Comparison of ENCODE assay signal across 8 cellular contexts in genomic region chrX:101287402-101287801, GRCh38. TPM values are rescaled to one million over a fixed set of nuclear protein-coding genes. Genes with fewer than 3 reads are reported as not detected.
A peak's percentile ranks its signal among the peaks of the same experiment; 100 is the strongest.
DNase-seq lines count a peak whose midpoint lies in the region; ATAC-seq and TF ChIP-seq lines count a peak whose summit lies in the region.

No MANE protein-coding gene starts in this region.

- H3K27me3 Mint-ChIP-seq in activated CD4-positive, alpha-beta T cell treated with anti-CD3 and anti-CD28 coated beads, Interleukin-2, amount 10 ng/mL, durations not matched to agents 24 days and 14 days, result peaks cover 4% of the 10 kb centered on the region

- H3K9me3 Mint-ChIP-seq in activated CD4-positive, alpha-beta T cell treated with anti-CD3 and anti-CD28 coated beads, Interleukin-2, amount 10 ng/mL, durations not matched to agents 24 days and 14 days, result no peaks in the 10 kb centered on the region

- no peak overlapping the region for H3K27ac Mint-ChIP-seq in activated CD4-positive, alpha-beta T cell treated with anti-CD3 and anti-CD28 coated beads, Interleukin-2, amount 10 ng/mL, durations not matched to agents 24 days and 14 days

- H3K4me1 Mint-ChIP-seq in activated CD4-positive, alpha-beta T cell treated with anti-CD3 and anti-CD28 coated beads, Interleukin-2, amount 10 ng/mL, durations not matched to agents 24 days and 14 days, result no peaks in the 10 kb centered on the region

- in situ Hi-C loops in T47D (cut with HindIII; ENCODE audit: low pct_unique_long_range_greater_than_20kb, low sequenced_read_pairs), result no loop called here

- H3K4me3 ChIP-seq in HFF-Myc (replicated peaks; ENCODE audit: low read depth, low read length), result no peak overlapping the region

- DNase-seq in activated CD4-positive, alpha-beta T cell treated with anti-CD3 and anti-CD28 coated beads, Interleukin-2, amount 10 ng/mL, durations not matched to agents 24 days and 14 days, result peak; percentile 71
- DNase-seq in activated CD4-positive, alpha-beta T cell treated with anti-CD3 and anti-CD28 coated beads, Interleukin-2, amount 50 U/mL, for 48 hours, result no peak
- DNase-seq in HFF-Myc (ENCODE audit: extremely low read depth, low read depth) (peak; percentile 11), NCI-H524 (lab: John Stamatoyannopoulos, UW) (peak; percentile 5 to 61), T47D (ENCODE audit: low read depth in 1 of 2, low spot score in 1 of 2) (peak; percentile 11 to 52), lung microvascular endothelial cell (ENCODE audit: low read depth in 2 of 2) (peak; percentile 52 to 59), NCI-H446 treated with DMSO at 0.1 percent for 48 hours (lab: John Stamatoyannopoulos, UW) (no peak)

- H3K4me3 Mint-ChIP-seq in activated CD4-positive, alpha-beta T cell treated with anti-CD3 and anti-CD28 coated beads, Interleukin-2, amount 10 ng/mL, durations not matched to agents 24 days and 14 days, result no peak overlapping the region

- no peaks in the 10 kb centered on the region for H3K36me3 Mint-ChIP-seq in activated CD4-positive, alpha-beta T cell treated with anti-CD3 and anti-CD28 coated beads, Interleukin-2, amount 10 ng/mL, durations not matched to agents 24 days and 14 days (ENCODE audit: low read depth)

- ATAC-seq in HG03135 (IDR thresholded peaks at IDR 0.05; ENCODE audit: unreplicated experiment), result no peak

- TF ChIP-seq CTCF in HFF-Myc (IDR thresholded peaks at IDR 0.05; ENCODE audit: low read depth, low read length, missing control alignments), result peak; percentile 19

- intact Hi-C loops in activated CD4-positive, alpha-beta T cell treated with anti-CD3 and anti-CD28 coated beads, Interleukin-2, amount 10 ng/mL, durations not matched to agents 24 days and 14 days (cut with micrococcal nuclease), result loop anchor here (2.0 to 10.0 kb wide), 3 partner anchors 83 to 600 kb away; no protein-coding TSS in a partner anchor

RNA-seq across cellular contexts. Expression of gene TAF7L, which starts 3.7 kb away (rescaled TPM):
- 0.19 TPM in 1 of 2 replicates, not detected in the other for total RNA-seq in activated CD4-positive, alpha-beta T cell treated with anti-CD3 and anti-CD28 coated beads, Interleukin-2, amount 10 ng/mL, durations not matched to agents 24 days and 14 days
- under 0.01 TPM in 1 of 2 replicates, not detected in the other for total RNA-seq in lung microvascular endothelial cell

Comparison
In these comparisons a context has a peak if more than half of its experiments do, and no peak if none do; other contexts are left out.
1. DNase-seq: peak in activated CD4-positive, alpha-beta T cell treated with anti-CD3 and anti-CD28 coated beads, Interleukin-2, amount 10 ng/mL, durations not matched to agents 24 days and 14 days (single experiment), HFF-Myc (single experiment), NCI-H524 (2 of 2), T47D (2 of 2) and lung microvascular endothelial cell (2 of 2); none in activated CD4-positive, alpha-beta T cell treated with anti-CD3 and anti-CD28 coated beads, Interleukin-2, amount 50 U/mL, for 48 hours (0 of 2) and NCI-H446 treated with DMSO at 0.1 percent for 48 hours (single experiment).